Comparison of ENCODE assay signal across 18 cellular contexts in the genomic region with DNA sequence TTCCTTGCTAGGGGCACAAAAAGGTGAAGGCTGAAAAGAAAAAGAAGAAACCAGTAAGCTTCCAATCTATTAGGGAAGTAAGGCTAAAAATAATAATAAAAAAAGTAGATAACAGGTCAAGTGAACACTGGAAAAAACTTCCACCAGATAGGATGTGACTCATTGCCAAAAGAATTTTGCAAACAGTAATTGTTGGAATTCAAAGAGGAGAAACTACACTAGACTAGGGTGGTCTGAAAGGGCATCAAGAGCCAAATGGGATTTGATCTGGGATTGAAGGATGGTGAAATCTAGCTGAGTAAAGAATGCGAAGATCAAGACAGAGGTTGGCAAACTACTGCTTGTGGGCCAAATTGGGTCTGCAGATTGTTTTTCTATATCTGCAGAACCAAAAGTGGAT. TPM values are rescaled to one million over a fixed set of nuclear protein-coding genes. Genes with fewer than 3 reads are reported as not detected.
DNase-seq lines count a peak whose midpoint lies in the region; ATAC-seq, FAIRE-seq and TF ChIP-seq lines count a peak whose summit lies in the region.
"Had no signal": no experiment of that assay in that cellular context is flagged by ENCODE, and none has a peak within 500 bp of the region (broad histone marks: within the 10 kb centered on the region; RNA-seq: fewer than 3 reads in every experiment).

No MANE protein-coding gene starts in this region.

- H3K4me3 ChIP-seq in choroid plexus epithelial cell (ENCODE audit: low read depth, low read length) (no peak overlapping the region), liver (ENCODE audit: low read depth in 1 of 3, low read length in 3 of 3) (no peak overlapping the region)
- H3K4me3 ChIP-seq in CD8-positive, alpha-beta T cell (ENCODE audit: low read depth, low read length): no peak overlapping the region
- H3K4me3 ChIP-seq: cardiac muscle cell, right atrium auricular region had no signal

- 78% methylated on average over 1 of the region's 1 CpG for WGBS in liver

- H3K4me1 Mint-ChIP-seq in activated CD4-positive, alpha-beta T cell treated with anti-CD3 and anti-CD28 coated beads, Interleukin-2, amount 10 ng/mL, durations not matched to agents 7 days and 5 days: no peaks in the 10 kb centered on the region
- peaks cover 5% of the 10 kb centered on the region for H3K4me1 Mint-ChIP-seq in CD8-positive, alpha-beta T cell (ENCODE audit: low read depth)
- H3K4me1 Mint-ChIP-seq: stimulated activated naive B cell treated with anti-CD40 and anti-IgM and Interleukin-4, amounts not matched to agents 10 μg/mL and 1 μg/mL and 100 μg/mL, for 72 hours had no signal

- POLR2A ChIA-PET in activated CD4-positive, alpha-beta T cell treated with anti-CD3 and anti-CD28 coated beads, Interleukin-2, amount 10 ng/mL, durations not matched to agents 7 days and 5 days (lab: Charles Lee): no interaction called here
- POLR2A ChIA-PET in CD8-positive, alpha-beta T cell (lab: Charles Lee): no interaction called here

- no peak overlapping the region for H3K9ac ChIP-seq in liver (ENCODE audit: low read depth in 1 of 2, low read length in 2 of 2)

- intact Hi-C loops in CD8-positive, alpha-beta T cell (cut with DNase I, micrococcal nuclease): no loop called here

- DNase-seq in AG08395 (ENCODE audit: low spot score): peak; percentile 10
- DNase-seq in HTR-8/SVneo (ENCODE audit: insufficient read length, low spot score): peak; percentile 5
- peak; percentile 25 for DNase-seq in choroid plexus epithelial cell (ENCODE audit: low read depth)
- DNase-seq in activated CD4-positive, alpha-beta T cell treated with anti-CD3 and anti-CD28 coated beads, Interleukin-2, amount 10 ng/mL, durations not matched to agents 7 days and 5 days: no peak
- no peak for DNase-seq in SHP77 (lab: John Stamatoyannopoulos, UW)
- DNase-seq in activated gamma-delta T cell treated with Interleukin-2 at 50 U/mL for 16 hours: no peak
- no peak for DNase-seq in CD8-positive, alpha-beta T cell
- DNase-seq: NCI-H2227 treated with DMSO at 0.1 percent for 48 hours; OCI-M1; stimulated activated CD4-positive, alpha-beta T cell treated with anti-CD3 and anti-CD28 coated beads, Interleukin-4, amount 100 ng/mL, for 4 hours; stimulated activated naive B cell treated with anti-CD40 and anti-IgM and Interleukin-4, amounts not matched to agents 10 μg/mL and 1 μg/mL and 100 μg/mL, for 72 hours; T-helper 2 cell had no signal

- H3K9me3 ChIP-seq in liver (ENCODE audit: control insufficient read depth in 4 of 4, low read length in 3 of 4): no peaks in the 10 kb centered on the region
- no peaks in the 10 kb centered on the region for H3K9me3 ChIP-seq in CD8-positive, alpha-beta T cell (ENCODE audit: low read length)
- H3K9me3 ChIP-seq: right atrium auricular region had no signal

- CTCF ChIA-PET in activated CD4-positive, alpha-beta T cell treated with anti-CD3 and anti-CD28 coated beads, Interleukin-2, amount 10 ng/mL, durations not matched to agents 7 days and 5 days (lab: Charles Lee): no interaction called here
- CTCF ChIA-PET in CD8-positive, alpha-beta T cell (lab: Charles Lee): no interaction called here

- no peak overlapping the region for H3K27ac Mint-ChIP-seq in activated CD4-positive, alpha-beta T cell treated with anti-CD3 and anti-CD28 coated beads, Interleukin-2, amount 10 ng/mL, durations not matched to agents 7 days and 5 days
- H3K27ac Mint-ChIP-seq in CD8-positive, alpha-beta T cell: no peak overlapping the region
- H3K27ac Mint-ChIP-seq: activated T-helper 1 cell treated with anti-CD3 and anti-CD28 coated beads, Interleukin-12 subunit alpha, Interleukin-12 subunit beta, Interleukin-2, Interleukin-4 antibody, amounts not matched to agents 30 ng/mL and 10 ng/mL and 1 ng/mL, durations not matched to agents 14 hours and 24 hours and 36 hours; B cell; stimulated activated naive B cell treated with anti-CD40 and anti-IgM and Interleukin-4, amounts not matched to agents 10 μg/mL and 1 μg/mL and 100 μg/mL, for 72 hours had no signal

- no peaks in the 10 kb centered on the region for H3K36me3 ChIP-seq in liver (ENCODE audit: control insufficient read depth in 4 of 4, insufficient read depth in 3 of 4, low read depth in 1 of 4, low read length in 3 of 4)
- no peaks in the 10 kb centered on the region for H3K36me3 ChIP-seq in CD8-positive, alpha-beta T cell (ENCODE audit: insufficient read depth, low read length)
- H3K36me3 ChIP-seq: cardiac muscle cell, right atrium auricular region had no signal

- no peaks in the 10 kb centered on the region for H3K36me3 Mint-ChIP-seq in activated CD4-positive, alpha-beta T cell treated with anti-CD3 and anti-CD28 coated beads, Interleukin-2, amount 10 ng/mL, durations not matched to agents 7 days and 5 days (ENCODE audit: low read depth)
- no peaks in the 10 kb centered on the region for H3K36me3 Mint-ChIP-seq in CD8-positive, alpha-beta T cell
- H3K36me3 Mint-ChIP-seq: stimulated activated naive B cell treated with anti-CD40 and anti-IgM and Interleukin-4, amounts not matched to agents 10 μg/mL and 1 μg/mL and 100 μg/mL, for 72 hours had no signal

- no peaks in the 10 kb centered on the region for H3K9me3 Mint-ChIP-seq in activated CD4-positive, alpha-beta T cell treated with anti-CD3 and anti-CD28 coated beads, Interleukin-2, amount 10 ng/mL, durations not matched to agents 7 days and 5 days
- no peaks in the 10 kb centered on the region for H3K9me3 Mint-ChIP-seq in CD8-positive, alpha-beta T cell
- H3K9me3 Mint-ChIP-seq: activated T-helper 1 cell treated with anti-CD3 and anti-CD28 coated beads, Interleukin-12 subunit alpha, Interleukin-12 subunit beta, Interleukin-2, Interleukin-4 antibody, amounts not matched to agents 30 ng/mL and 10 ng/mL and 1 ng/mL, durations not matched to agents 14 hours and 24 hours and 36 hours; stimulated activated naive B cell treated with anti-CD40 and anti-IgM and Interleukin-4, amounts not matched to agents 10 μg/mL and 1 μg/mL and 100 μg/mL, for 72 hours had no signal

- no peak for ATAC-seq in CD8-positive, alpha-beta T cell
- ATAC-seq: stimulated activated naive B cell treated with anti-CD40 and anti-IgM and Interleukin-4, amounts not matched to agents 10 μg/mL and 1 μg/mL and 100 μg/mL, for 72 hours had no signal

- H3K4me1 ChIP-seq in liver (ENCODE audit: control insufficient read depth in 4 of 4, insufficient read depth in 4 of 4, low read length in 3 of 4): peaks cover 0 to under 1% (median 0%) of the 10 kb centered on the region in 4 donors
- H3K4me1 ChIP-seq in CD8-positive, alpha-beta T cell (ENCODE audit: insufficient read depth, low read length): no peaks in the 10 kb centered on the region

- TF ChIP-seq RAD21 in liver (IDR thresholded peaks at IDR 0.05): no peak

- H3K4me3 Mint-ChIP-seq in activated CD4-positive, alpha-beta T cell treated with anti-CD3 and anti-CD28 coated beads, Interleukin-2, amount 10 ng/mL, durations not matched to agents 7 days and 5 days: no peak overlapping the region
- H3K4me3 Mint-ChIP-seq in CD8-positive, alpha-beta T cell: no peak overlapping the region
- H3K4me3 Mint-ChIP-seq: activated T-helper 1 cell treated with anti-CD3 and anti-CD28 coated beads, Interleukin-12 subunit alpha, Interleukin-12 subunit beta, Interleukin-2, Interleukin-4 antibody, amounts not matched to agents 30 ng/mL and 10 ng/mL and 1 ng/mL, durations not matched to agents 14 hours and 24 hours and 36 hours; B cell; stimulated activated naive B cell treated with anti-CD40 and anti-IgM and Interleukin-4, amounts not matched to agents 10 μg/mL and 1 μg/mL and 100 μg/mL, for 72 hours had no signal

- H3K27me3 ChIP-seq in liver (ENCODE audit: control insufficient read depth in 4 of 4, insufficient read depth in 4 of 4, low read length in 3 of 4): peaks cover 0 to 3% (median 1%) of the 10 kb centered on the region in 4 donors
- H3K27me3 ChIP-seq in CD8-positive, alpha-beta T cell (ENCODE audit: insufficient read depth, low read length): no peaks in the 10 kb centered on the region
- H3K27me3 ChIP-seq: cardiac muscle cell, right atrium auricular region had no signal

- no peak overlapping the region for H3K27ac ChIP-seq in liver (ENCODE audit: low read depth in 1 of 2, low read length in 2 of 2)
- no peak overlapping the region for H3K27ac ChIP-seq in CD8-positive, alpha-beta T cell (ENCODE audit: low read depth, low read length)
- H3K27ac ChIP-seq: cardiac muscle cell, epithelial cell of prostate had no signal

- FAIRE-seq in HTR-8/SVneo (lab: Jason Lieb, UNC): no peak

- TF ChIP-seq CTCF in choroid plexus epithelial cell (conservative IDR thresholded peaks at IDR 0.05; ENCODE audit: low read depth, low read length) (no peak), liver (IDR thresholded peaks at IDR 0.05; ENCODE audit: low read depth, low read length, missing input control) (no peak)
- no peak for TF ChIP-seq CTCF in CD8-positive, alpha-beta T cell (IDR thresholded peaks at IDR 0.05)

- peaks cover 14% of the 10 kb centered on the region for H3K27me3 Mint-ChIP-seq in activated CD4-positive, alpha-beta T cell treated with anti-CD3 and anti-CD28 coated beads, Interleukin-2, amount 10 ng/mL, durations not matched to agents 7 days and 5 days
- H3K27me3 Mint-ChIP-seq in CD8-positive, alpha-beta T cell (ENCODE audit: low read depth): peaks cover 9% of the 10 kb centered on the region

TF ChIP-seq in liver, 16 proteins besides CTCF, POLR2A, EP300 and RAD21:
- TF ChIP-seq JUND (IDR thresholded peaks at IDR 0.05) (no peak), GABPA (IDR thresholded peaks at IDR 0.05 in 1 of 2, conservative IDR thresholded peaks at IDR 0.05 in 1 of 2) (no peak), NR2F2 (IDR thresholded peaks at IDR 0.05) (peak; percentile 45)

RNA-seq across cellular contexts. Expression of a gene that starts 6.0 kb away (rescaled TPM):
- total RNA-seq in liver: 1 to 10 TPM; 3.4 to 5.0 TPM
- 1 to 10 TPM; 1.2 to 3.0 TPM for polyA plus RNA-seq in liver
- under 1 TPM; 0.02 to 0.25 TPM for total RNA-seq in activated CD4-positive, alpha-beta T cell treated with anti-CD3 and anti-CD28 coated beads, Interleukin-2, amount 10 ng/mL, durations not matched to agents 7 days and 5 days
- total RNA-seq in CD8-positive, alpha-beta T cell: 1 to 10 TPM; 1.4 to 2.3 TPM
- total RNA-seq: activated T-helper 1 cell treated with anti-CD3 and anti-CD28 coated beads, Interleukin-12 subunit alpha, Interleukin-12 subunit beta, Interleukin-2, Interleukin-4 antibody, amounts not matched to agents 30 ng/mL and 10 ng/mL and 1 ng/mL, durations not matched to agents 14 hours and 24 hours and 36 hours had no signal

Comparison
In these comparisons a context has a peak if more than half of its experiments do, and no peak if none do; other contexts are left out.
1. DNase-seq: peak in AG08395 (single experiment), HTR-8/SVneo (single experiment) and choroid plexus epithelial cell (single experiment); none in activated CD4-positive, alpha-beta T cell treated with anti-CD3 and anti-CD28 coated beads, Interleukin-2, amount 10 ng/mL, durations not matched to agents 7 days and 5 days (single experiment), SHP77 (0 of 2), activated gamma-delta T cell treated with Interleukin-2 at 50 U/mL for 16 hours (single experiment) and CD8-positive, alpha-beta T cell (0 of 7).